ENCODE assay signal across 8 cellular contexts in the genomic region with DNA sequence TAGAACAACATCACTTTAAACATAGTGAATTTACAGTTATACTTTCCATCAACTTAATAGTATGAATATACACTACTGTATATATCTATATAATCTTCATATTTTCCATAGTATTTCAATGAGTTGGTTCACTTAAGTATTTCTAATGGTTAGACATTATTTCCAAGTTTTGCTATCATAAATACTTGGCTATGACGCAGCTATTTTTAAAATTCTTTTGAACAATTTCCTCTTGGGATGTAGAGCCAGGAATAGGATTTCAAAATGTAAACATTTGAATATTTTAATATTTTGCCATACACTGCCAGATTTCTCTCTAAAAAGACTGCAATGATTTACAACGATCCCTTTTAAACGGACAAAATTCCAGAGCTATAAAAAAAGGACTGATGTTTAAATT.
"Had no signal": no experiment of that assay in that cellular context is flagged by ENCODE, and none has a peak within 500 bp of the region (broad histone marks: within the 10 kb centered on the region; RNA-seq: fewer than 3 reads in every experiment).

No MANE protein-coding gene starts in this region.

- DNase-seq: H9, HFFc6, KG1 had no signal

- H3K4me3 ChIP-seq: GM23338, K562 had no signal

- H3K27ac ChIP-seq: HL-60 had no signal

- ATAC-seq: GM23338, HCT116, HepG2, K562 had no signal
